11 cellular contexts compared by ENCODE assay signal in genomic region chr6:161407581-161407980, GRCh38.
DNase-seq lines count a peak whose midpoint lies in the region; ATAC-seq and TF ChIP-seq lines count a peak whose summit lies in the region.
"Had no signal": no experiment of that assay in that cellular context is flagged by ENCODE, and none has a peak within 500 bp of the region (broad histone marks: within the 10 kb centered on the region; RNA-seq: fewer than 3 reads in every experiment).

No MANE protein-coding gene starts in this region.

- H3K27me3 ChIP-seq in HCT116 (ENCODE audit: insufficient read depth, low read length) (no peaks in the 10 kb centered on the region), upper lobe of right lung (no peaks in the 10 kb centered on the region), right atrium auricular region (no peaks in the 10 kb centered on the region)
- H3K27me3 ChIP-seq: tibial nerve had no signal

- no peak for TF ChIP-seq RAD21 in HCT116 (IDR thresholded peaks at IDR 0.05; ENCODE audit: low read depth)

- CTCF ChIA-PET in HCT116 (lab: Charles Lee): interaction anchor here (1.2 kb wide), 1 partner anchor 11 kb away, joined by 6 read pairs; no protein-coding TSS in a partner anchor

- peak overlapping the region; percentile 36; the same call in 1 of the 2 replicates for H3K4me2 ChIP-seq in HCT116 (ENCODE audit: low read length)

- no peak overlapping the region for H3K9ac ChIP-seq in HCT116 (ENCODE audit: low read length)

- TF ChIP-seq CTCF in AG09319 (IDR thresholded peaks at IDR 0.05; ENCODE audit: low read depth, low read length) (no peak), HCT116 (IDR thresholded peaks at IDR 0.05 in 2 of 3, conservative IDR thresholded peaks at IDR 0.05 in 1 of 3; ENCODE audit: borderline replicate concordance in 1 of 3, insufficient read depth in 1 of 3, low read depth in 2 of 3, low read length in 2 of 3) (no peak), fibroblast of villous mesenchyme (IDR thresholded peaks at IDR 0.05; ENCODE audit: insufficient read depth, low read depth, low read length) (no peak), upper lobe of right lung (IDR thresholded peaks at IDR 0.05) (no peak), right atrium auricular region (IDR thresholded peaks at IDR 0.05) (no peak)

- H3K36me3 ChIP-seq in HCT116 (ENCODE audit: control insufficient read depth in 1 of 2, insufficient read depth in 2 of 2, low read length in 2 of 2) (no peaks in the 10 kb centered on the region), upper lobe of right lung (no peaks in the 10 kb centered on the region), right atrium auricular region (no peaks in the 10 kb centered on the region)
- H3K36me3 ChIP-seq: tibial nerve had no signal

- H3K27ac ChIP-seq in HCT116 (ENCODE audit: low read depth, low read length): no peak overlapping the region
- H3K27ac ChIP-seq in upper lobe of right lung: no peak overlapping the region
- no peak overlapping the region for H3K27ac ChIP-seq in right atrium auricular region

- peak overlapping the region; percentile 79 for H2AFZ ChIP-seq in HCT116 (ENCODE audit: low read depth, low read length, poor library complexity, severe bottlenecking)

- POLR2A ChIA-PET in HCT116 (lab: Charles Lee): no interaction called here

- H3K79me2 ChIP-seq in HCT116 (ENCODE audit: insufficient read depth, low read length): no peaks in the 10 kb centered on the region

- TF ChIP-seq POLR2A in HCT116 (IDR thresholded peaks at IDR 0.05; ENCODE audit: borderline replicate concordance, extremely low read depth, insufficient read depth, insufficient read length): no peak

- RAD21 ChIA-PET in HCT116 (lab: Charles Lee; ENCODE audit: low non-redundant PET in 1 of 2, low total read pairs in 2 of 2, uncharacterized antibody in 2 of 2, unreplicated experiment in 2 of 2): no interaction called here

- H4K20me1 ChIP-seq in HCT116 (ENCODE audit: insufficient read depth): no peaks in the 10 kb centered on the region

- H3K9me3 ChIP-seq in HCT116 (ENCODE audit: control insufficient read depth in 1 of 2, insufficient read depth in 1 of 2, low read depth in 1 of 2, low read length in 2 of 2) (no peaks in the 10 kb centered on the region; a peak in 1 of 4 replicates), upper lobe of right lung (no peaks in the 10 kb centered on the region), right atrium auricular region (peaks cover 0 to 5% of the 10 kb centered on the region in 2 donors)

- H3K9me2 ChIP-seq in HCT116 (ENCODE audit: insufficient read depth): no peaks in the 10 kb centered on the region

- intact Hi-C loops in HCT116 (cut with micrococcal nuclease): no loop called here
- intact Hi-C loops in upper lobe of right lung (cut with DNase I): no loop called here

- peak; percentile 18 for DNase-seq in AG09319 (ENCODE audit: extremely low read depth, low read depth)
- DNase-seq in HCT116 (ENCODE audit: low read depth, low spot score): no peak
- peak; percentile 34 for DNase-seq in fibroblast of villous mesenchyme (ENCODE audit: low read depth)
- DNase-seq in Kasumi-1 (lab: John Stamatoyannopoulos, UW): no peak
- DNase-seq in upper lobe of right lung: no peak
- no peak for DNase-seq in ecto neural progenitor cell (ENCODE audit: low spot score)
- DNase-seq in right atrium auricular region (ENCODE audit: low spot score): no peak
- DNase-seq: activated CD8-positive, alpha-beta memory T cell treated with anti-CD3 and anti-CD28 coated beads, Interleukin-2, amount 50 U/mL, for 48 hours; H7 had no signal

- peaks cover 0 to 17% of the 10 kb centered on the region in 2 experiments; a peak in 2 of 4 replicates for H3K4me1 ChIP-seq in HCT116 (ENCODE audit: control insufficient read depth in 1 of 2, insufficient read depth in 2 of 2, low read length in 2 of 2)
- H3K4me1 ChIP-seq in upper lobe of right lung: no peaks in the 10 kb centered on the region
- no peaks in the 10 kb centered on the region for H3K4me1 ChIP-seq in right atrium auricular region

- no peak overlapping the region for H3K4me3 ChIP-seq in HCT116 (replicated peaks in 1 of 2; ENCODE audit: low read depth in 1 of 2, low read length in 2 of 2)
- no peak overlapping the region for H3K4me3 ChIP-seq in fibroblast of villous mesenchyme (ENCODE audit: low read depth, low read length)
- no peak overlapping the region for H3K4me3 ChIP-seq in upper lobe of right lung
- H3K4me3 ChIP-seq in right atrium auricular region: no peak overlapping the region
- H3K4me3 ChIP-seq: tibial nerve had no signal

- no TSS peak for BruUV-seq in HCT116 (replicated peaks; lab: Mats Ljungman, UMichigan)

- ATAC-seq in HCT116: no peak
- peak; percentile 51 for ATAC-seq in SK-N-SH treated with all-trans-retinoic acid at 6 μM for 48 hours
- ATAC-seq in upper lobe of right lung: no peak

TF ChIP-seq in HCT116, 20 proteins besides CTCF, POLR2A, EP300 and RAD21:
- TF ChIP-seq POLR2AphosphoS5 (IDR thresholded peaks at IDR 0.05; ENCODE audit: low read depth, low read length): no peak
- TF ChIP-seq JUND (IDR thresholded peaks at IDR 0.05): 0 out of 2 replicates have a peak, but pooled peaks have one; percentile 11
TF ChIP-seq in HCT116: peak in this region for 1.

TF ChIP-seq in SK-N-SH treated with all-trans-retinoic acid at 6 μM for 48 hours, 23 proteins besides CTCF, POLR2A, EP300 and RAD21:
- TF ChIP-seq ISL1 (CRISPR knock-in tag; IDR thresholded peaks at IDR 0.05): peak; percentile 33; the same call in 1 of the 2 replicates
- no peak for TF ChIP-seq RARB (CRISPR knock-in tag; IDR thresholded peaks at IDR 0.05)
- TF ChIP-seq TOX (CRISPR knock-in tag; IDR thresholded peaks at IDR 0.05; ENCODE audit: borderline replicate concordance): no peak
- TF ChIP-seq ZNF70 (CRISPR knock-in tag; IDR thresholded peaks at IDR 0.05): no peak
- TF ChIP-seq PPARA (CRISPR knock-in tag; IDR thresholded peaks at IDR 0.05; ENCODE audit: borderline replicate concordance): no peak
- TF ChIP-seq CSRNP3 (CRISPR knock-in tag; IDR thresholded peaks at IDR 0.05): no peak
- TF ChIP-seq CSDC2 (CRISPR knock-in tag; IDR thresholded peaks at IDR 0.05): 0 out of 2 replicates have a peak, but pooled peaks have one; percentile 35
- TF ChIP-seq GLIS3 (CRISPR knock-in tag; IDR thresholded peaks at IDR 0.05): 0 out of 2 replicates have a peak, but pooled peaks have one; percentile 41
- TF ChIP-seq ZNF565 (CRISPR knock-in tag; conservative IDR thresholded peaks at IDR 0.05; ENCODE audit: low read depth): no peak

Comparison
In these comparisons a context has a peak if more than half of its experiments do, and no peak if none do; other contexts are left out.
1. DNase-seq: peak in AG09319 (single experiment) and fibroblast of villous mesenchyme (single experiment); none in HCT116 (single experiment), Kasumi-1 (0 of 2), upper lobe of right lung (single experiment), ecto neural progenitor cell (single experiment) and right atrium auricular region (single experiment).